11 cellular contexts compared by ENCODE assay signal in genomic region chr22:26259510-26259909, GRCh38.
DNase-seq lines count a peak whose midpoint lies in the region; ATAC-seq, FAIRE-seq and TF ChIP-seq lines count a peak whose summit lies in the region.
"Had no signal": no experiment of that assay in that cellular context is flagged by ENCODE, and none has a peak within 500 bp of the region (broad histone marks: within the 10 kb centered on the region; RNA-seq: fewer than 3 reads in every experiment).

No MANE protein-coding gene starts in this region.

- no peak overlapping the region for H3K4me3 ChIP-seq in kidney epithelial cell (ENCODE audit: low read depth, low read length)
- no peak overlapping the region for H3K4me3 ChIP-seq in suprapubic skin
- H3K4me3 ChIP-seq in gastroesophageal sphincter: no peak overlapping the region
- H3K4me3 ChIP-seq: lung had no signal

- H3K27ac ChIP-seq in suprapubic skin (no peak overlapping the region), gastroesophageal sphincter (no peak overlapping the region)

- H3K4me1 ChIP-seq in suprapubic skin (no peaks in the 10 kb centered on the region), gastroesophageal sphincter (no peaks in the 10 kb centered on the region)

- TF ChIP-seq EP300 in suprapubic skin (IDR thresholded peaks at IDR 0.05) (no peak), gastroesophageal sphincter (IDR thresholded peaks at IDR 0.05) (no peak)

- CTCF ChIA-PET in activated CD4-positive, alpha-beta memory T cell treated with anti-CD3 and anti-CD28 coated beads, Interleukin-2, amount 10 ng/mL, durations not matched to agents 7 days and 5 days (lab: Charles Lee): no interaction called here

- no peak for ATAC-seq in gastroesophageal sphincter

- no peaks in the 10 kb centered on the region for H3K9me3 Mint-ChIP-seq in activated CD4-positive, alpha-beta memory T cell treated with anti-CD3 and anti-CD28 coated beads, Interleukin-2, amount 10 ng/mL, durations not matched to agents 7 days and 5 days

- H3K36me3 ChIP-seq in kidney epithelial cell (ENCODE audit: control insufficient read depth, insufficient read depth, low read length): no peaks in the 10 kb centered on the region
- no peaks in the 10 kb centered on the region for H3K36me3 ChIP-seq in suprapubic skin
- no peaks in the 10 kb centered on the region for H3K36me3 ChIP-seq in gastroesophageal sphincter

- 5% methylated on average over 6 of the region's 6 CpGs for WGBS in suprapubic skin
- WGBS in gastroesophageal sphincter (ENCODE audit: low coverage in 1 of 2), 2 donors: 0 to 5% methylated on average over 6 of the region's 6 CpGs

- POLR2A ChIA-PET in activated CD4-positive, alpha-beta memory T cell treated with anti-CD3 and anti-CD28 coated beads, Interleukin-2, amount 10 ng/mL, durations not matched to agents 7 days and 5 days (lab: Charles Lee): no interaction called here

- TF ChIP-seq POLR2A in suprapubic skin (IDR thresholded peaks at IDR 0.05): no peak
- TF ChIP-seq POLR2A in gastroesophageal sphincter (IDR thresholded peaks at IDR 0.05): no peak

- H3K4me3 Mint-ChIP-seq in activated CD4-positive, alpha-beta memory T cell treated with anti-CD3 and anti-CD28 coated beads, Interleukin-2, amount 10 ng/mL, durations not matched to agents 7 days and 5 days: no peak overlapping the region

- H3K9me3 ChIP-seq in suprapubic skin (no peaks in the 10 kb centered on the region), gastroesophageal sphincter (no peaks in the 10 kb centered on the region)

- FAIRE-seq in HTR-8/SVneo (lab: Jason Lieb, UNC): no peak

- no peaks in the 10 kb centered on the region for H3K27me3 ChIP-seq in kidney epithelial cell (ENCODE audit: control insufficient read depth, insufficient read depth, low read length)
- peaks cover 15% of the 10 kb centered on the region for H3K27me3 ChIP-seq in suprapubic skin
- peaks cover 66% of the 10 kb centered on the region for H3K27me3 ChIP-seq in gastroesophageal sphincter

- no peak overlapping the region for H3K27ac Mint-ChIP-seq in activated CD4-positive, alpha-beta memory T cell treated with anti-CD3 and anti-CD28 coated beads, Interleukin-2, amount 10 ng/mL, durations not matched to agents 7 days and 5 days

- H3K27me3 Mint-ChIP-seq in activated CD4-positive, alpha-beta memory T cell treated with anti-CD3 and anti-CD28 coated beads, Interleukin-2, amount 10 ng/mL, durations not matched to agents 7 days and 5 days: peaks cover 10% of the 10 kb centered on the region

- no peaks in the 10 kb centered on the region for H3K4me1 Mint-ChIP-seq in activated CD4-positive, alpha-beta memory T cell treated with anti-CD3 and anti-CD28 coated beads, Interleukin-2, amount 10 ng/mL, durations not matched to agents 7 days and 5 days

- TF ChIP-seq CTCF in kidney epithelial cell (IDR thresholded peaks at IDR 0.05; ENCODE audit: insufficient read depth, low read length, poor library complexity, severe bottlenecking) (no peak), suprapubic skin (IDR thresholded peaks at IDR 0.05) (no peak), gastroesophageal sphincter (IDR thresholded peaks at IDR 0.05) (no peak)

- no peaks in the 10 kb centered on the region for H3K36me3 Mint-ChIP-seq in activated CD4-positive, alpha-beta memory T cell treated with anti-CD3 and anti-CD28 coated beads, Interleukin-2, amount 10 ng/mL, durations not matched to agents 7 days and 5 days (ENCODE audit: low read depth)

- DNase-seq in ELF-1 (ENCODE audit: low read depth, low spot score) (peak; percentile 58), HTR-8/SVneo (ENCODE audit: insufficient read length, low spot score) (peak; percentile 9), kidney epithelial cell (ENCODE audit: low read depth) (peak; percentile 9), midbrain (lab: John Stamatoyannopoulos, UW) (no peak), suprapubic skin (ENCODE audit: low spot score in 2 of 2) (no peak)
- DNase-seq in activated CD4-positive, alpha-beta memory T cell treated with anti-CD3 and anti-CD28 coated beads, Interleukin-2, amount 10 ng/mL, durations not matched to agents 7 days and 5 days: peak; percentile 22
- DNase-seq: central memory CD4-positive, alpha-beta T cell; NCI-H345; stimulated activated CD4-positive, alpha-beta T cell treated with anti-CD3 and anti-CD28 coated beads, Interleukin-4, amount 100 ng/mL, for 1 hour had no signal

Comparison
In these comparisons a context has a peak if more than half of its experiments do, and no peak if none do; other contexts are left out.
1. DNase-seq: peak in ELF-1 (single experiment), HTR-8/SVneo (single experiment), activated CD4-positive, alpha-beta memory T cell treated with anti-CD3 and anti-CD28 coated beads, Interleukin-2, amount 10 ng/mL, durations not matched to agents 7 days and 5 days (single experiment) and kidney epithelial cell (single experiment); none in midbrain (single experiment) and suprapubic skin (0 of 2).